In the genomic region with DNA sequence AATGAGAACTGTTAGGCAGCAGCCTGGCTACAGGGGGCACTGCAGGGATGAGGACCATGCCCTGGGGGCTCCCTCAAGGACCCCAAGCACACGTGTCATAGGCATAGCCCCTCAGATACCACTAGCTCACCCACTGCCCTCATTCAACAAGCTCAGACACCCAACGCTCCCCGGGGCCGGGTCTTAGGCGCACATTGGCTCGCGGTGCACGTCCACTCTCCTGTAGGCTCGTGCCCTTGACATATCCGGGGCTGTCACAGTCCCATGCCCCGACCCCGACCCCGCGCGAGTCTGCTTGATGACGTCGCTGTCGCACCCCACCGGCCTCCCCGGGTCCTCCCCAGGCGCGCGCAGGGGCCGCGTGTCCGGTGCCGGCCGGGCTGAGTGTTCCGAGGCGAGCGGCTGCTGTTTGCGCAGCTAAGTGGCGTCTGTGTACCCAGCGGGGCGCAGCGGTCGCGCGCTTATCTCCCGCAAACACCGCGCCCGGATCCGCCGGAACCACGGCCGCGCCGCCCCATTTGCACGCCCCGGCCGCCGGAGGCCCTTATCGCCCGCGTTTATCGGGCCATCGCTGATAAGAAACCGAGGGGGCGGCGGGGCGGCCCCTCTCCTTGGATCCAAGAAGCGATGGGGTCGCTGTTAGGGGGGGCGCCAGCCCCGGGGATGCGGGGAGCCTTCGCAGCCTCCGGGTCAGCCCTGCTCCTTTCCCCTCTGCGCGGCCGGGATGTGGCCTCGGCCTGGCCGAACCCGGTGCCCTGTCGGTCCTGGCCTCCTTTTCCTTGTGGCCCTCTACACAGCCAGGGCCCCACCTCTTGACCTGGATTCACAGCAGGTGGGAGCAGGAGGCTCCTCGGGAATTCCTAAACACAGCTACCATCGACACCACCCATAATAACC, we compare ENCODE assay signal across 1 cellular context.
A peak's percentile ranks its signal among the peaks of the same experiment; 100 is the strongest.
TF ChIP-seq lines count a peak whose summit lies in the region.

No MANE protein-coding gene starts in this region.

TF ChIP-seq in HepG2, 621 proteins besides CTCF, POLR2A, EP300 and RAD21 (continued from another document and continues in another):
- TF ChIP-seq SIX1 (CRISPR knock-in tag; IDR thresholded peaks at IDR 0.05; ENCODE audit: borderline replicate concordance) (no peak), FOXA3 (CRISPR knock-in tag; IDR thresholded peaks at IDR 0.05) (peak; percentile 91), MTF2 (CRISPR knock-in tag; IDR thresholded peaks at IDR 0.05; ENCODE audit: borderline replicate concordance) (peak; percentile 92; the same call in 1 of the 2 replicates), GTF3A (CRISPR knock-in tag; conservative IDR thresholded peaks at IDR 0.05) (peak; percentile 88; the same call in 1 of the 2 replicates), ZNF891 (CRISPR knock-in tag; IDR thresholded peaks at IDR 0.05) (peak; percentile 86), MEIS1 (CRISPR knock-in tag; IDR thresholded peaks at IDR 0.05; ENCODE audit: borderline replicate concordance) (peak; percentile 97), CC2D1A (CRISPR knock-in tag; IDR thresholded peaks at IDR 0.05) (peak; percentile 79; the same call in 1 of the 2 replicates), PITX1 (CRISPR knock-in tag; IDR thresholded peaks at IDR 0.05) (peak; percentile 94), SP4 (CRISPR knock-in tag; IDR thresholded peaks at IDR 0.05) (peak; percentile 74), MXI1 (IDR thresholded peaks at IDR 0.05; ENCODE audit: borderline replicate concordance, low read depth, low read length) (0 out of 3 replicates have a peak, but pooled peaks have one; percentile 40), BORCS8-MEF2B (CRISPR knock-in tag; IDR thresholded peaks at IDR 0.05) (peak; percentile 89; the same call in 1 of the 2 replicates), XRCC5 (optimal IDR thresholded peaks at IDR 0.05; ENCODE audit: low read length) (peak; percentile 79), ZNF30 (CRISPR knock-in tag; IDR thresholded peaks at IDR 0.05) (0 out of 2 replicates have a peak, but pooled peaks have one; percentile 34), ZNF550 (CRISPR knock-in tag; IDR thresholded peaks at IDR 0.05; ENCODE audit: borderline replicate concordance) (0 out of 2 replicates have a peak, but pooled peaks have one; percentile 0), ISL2 (CRISPR knock-in tag; IDR thresholded peaks at IDR 0.05) (peak; percentile 99), NFE2L2 (IDR thresholded peaks at IDR 0.05; ENCODE audit: low read length) (no peak), ZNF296 (CRISPR knock-in tag; conservative IDR thresholded peaks at IDR 0.05) (peak; percentile 7; the same call in 1 of the 2 replicates), ATF2 (CRISPR knock-in tag; IDR thresholded peaks at IDR 0.05) (peak; percentile 88), ZNF430 (CRISPR knock-in tag; IDR thresholded peaks at IDR 0.05) (peak; percentile 96)
- TF ChIP-seq, protein P1, sequence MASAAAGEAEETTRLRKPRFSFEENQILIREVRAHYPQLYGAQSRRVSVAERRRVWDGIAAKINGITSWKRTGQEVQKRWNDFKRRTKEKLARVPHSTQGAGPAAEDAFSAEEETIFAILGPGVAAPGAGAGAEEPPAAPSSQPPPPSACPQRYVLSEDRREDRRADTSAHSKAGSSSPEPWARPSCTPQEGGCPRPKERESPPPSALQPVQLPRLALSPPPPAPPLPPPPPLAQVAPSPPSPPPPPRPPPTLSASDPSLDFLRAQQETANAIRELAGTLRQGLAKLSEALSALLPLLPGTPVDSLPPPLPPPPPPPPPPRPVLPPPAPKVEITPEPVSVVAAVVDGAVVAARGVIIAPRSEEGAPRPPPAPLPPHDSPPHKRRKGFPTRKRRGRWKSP (CRISPR knock-in tag; IDR thresholded peaks at IDR 0.05): peak; percentile 99
- TF ChIP-seq, protein P2, sequence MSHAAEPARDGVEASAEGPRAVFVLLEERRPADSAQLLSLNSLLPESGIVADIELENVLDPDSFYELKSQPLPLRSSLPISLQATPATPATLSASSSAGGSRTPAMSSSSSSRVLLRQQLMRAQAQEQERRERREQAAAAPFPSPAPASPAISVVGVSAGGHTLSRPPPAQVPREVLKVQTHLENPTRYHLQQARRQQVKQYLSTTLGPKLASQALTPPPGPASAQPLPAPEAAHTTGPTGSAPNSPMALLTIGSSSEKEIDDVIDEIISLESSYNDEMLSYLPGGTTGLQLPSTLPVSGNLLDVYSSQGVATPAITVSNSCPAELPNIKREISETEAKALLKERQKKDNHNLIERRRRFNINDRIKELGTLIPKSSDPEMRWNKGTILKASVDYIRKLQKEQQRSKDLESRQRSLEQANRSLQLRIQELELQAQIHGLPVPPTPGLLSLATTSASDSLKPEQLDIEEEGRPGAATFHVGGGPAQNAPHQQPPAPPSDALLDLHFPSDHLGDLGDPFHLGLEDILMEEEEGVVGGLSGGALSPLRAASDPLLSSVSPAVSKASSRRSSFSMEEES (CRISPR knock-in tag; IDR thresholded peaks at IDR 0.05): peak; percentile 80
- TF ChIP-seq, protein P3, sequence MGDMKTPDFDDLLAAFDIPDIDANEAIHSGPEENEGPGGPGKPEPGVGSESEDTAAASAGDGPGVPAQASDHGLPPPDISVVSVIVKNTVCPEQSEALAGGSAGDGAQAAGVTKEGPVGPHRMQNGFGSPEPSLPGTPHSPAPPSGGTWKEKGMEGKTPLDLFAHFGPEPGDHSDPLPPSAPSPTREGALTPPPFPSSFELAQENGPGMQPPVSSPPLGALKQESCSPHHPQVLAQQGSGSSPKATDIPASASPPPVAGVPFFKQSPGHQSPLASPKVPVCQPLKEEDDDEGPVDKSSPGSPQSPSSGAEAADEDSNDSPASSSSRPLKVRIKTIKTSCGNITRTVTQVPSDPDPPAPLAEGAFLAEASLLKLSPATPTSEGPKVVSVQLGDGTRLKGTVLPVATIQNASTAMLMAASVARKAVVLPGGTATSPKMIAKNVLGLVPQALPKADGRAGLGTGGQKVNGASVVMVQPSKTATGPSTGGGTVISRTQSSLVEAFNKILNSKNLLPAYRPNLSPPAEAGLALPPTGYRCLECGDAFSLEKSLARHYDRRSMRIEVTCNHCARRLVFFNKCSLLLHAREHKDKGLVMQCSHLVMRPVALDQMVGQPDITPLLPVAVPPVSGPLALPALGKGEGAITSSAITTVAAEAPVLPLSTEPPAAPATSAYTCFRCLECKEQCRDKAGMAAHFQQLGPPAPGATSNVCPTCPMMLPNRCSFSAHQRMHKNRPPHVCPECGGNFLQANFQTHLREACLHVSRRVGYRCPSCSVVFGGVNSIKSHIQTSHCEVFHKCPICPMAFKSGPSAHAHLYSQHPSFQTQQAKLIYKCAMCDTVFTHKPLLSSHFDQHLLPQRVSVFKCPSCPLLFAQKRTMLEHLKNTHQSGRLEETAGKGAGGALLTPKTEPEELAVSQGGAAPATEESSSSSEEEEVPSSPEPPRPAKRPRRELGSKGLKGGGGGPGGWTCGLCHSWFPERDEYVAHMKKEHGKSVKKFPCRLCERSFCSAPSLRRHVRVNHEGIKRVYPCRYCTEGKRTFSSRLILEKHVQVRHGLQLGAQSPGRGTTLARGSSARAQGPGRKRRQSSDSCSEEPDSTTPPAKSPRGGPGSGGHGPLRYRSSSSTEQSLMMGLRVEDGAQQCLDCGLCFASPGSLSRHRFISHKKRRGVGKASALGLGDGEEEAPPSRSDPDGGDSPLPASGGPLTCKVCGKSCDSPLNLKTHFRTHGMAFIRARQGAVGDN (CRISPR knock-in tag; IDR thresholded peaks at IDR 0.05): peak; percentile 98
- TF ChIP-seq, protein P4, sequence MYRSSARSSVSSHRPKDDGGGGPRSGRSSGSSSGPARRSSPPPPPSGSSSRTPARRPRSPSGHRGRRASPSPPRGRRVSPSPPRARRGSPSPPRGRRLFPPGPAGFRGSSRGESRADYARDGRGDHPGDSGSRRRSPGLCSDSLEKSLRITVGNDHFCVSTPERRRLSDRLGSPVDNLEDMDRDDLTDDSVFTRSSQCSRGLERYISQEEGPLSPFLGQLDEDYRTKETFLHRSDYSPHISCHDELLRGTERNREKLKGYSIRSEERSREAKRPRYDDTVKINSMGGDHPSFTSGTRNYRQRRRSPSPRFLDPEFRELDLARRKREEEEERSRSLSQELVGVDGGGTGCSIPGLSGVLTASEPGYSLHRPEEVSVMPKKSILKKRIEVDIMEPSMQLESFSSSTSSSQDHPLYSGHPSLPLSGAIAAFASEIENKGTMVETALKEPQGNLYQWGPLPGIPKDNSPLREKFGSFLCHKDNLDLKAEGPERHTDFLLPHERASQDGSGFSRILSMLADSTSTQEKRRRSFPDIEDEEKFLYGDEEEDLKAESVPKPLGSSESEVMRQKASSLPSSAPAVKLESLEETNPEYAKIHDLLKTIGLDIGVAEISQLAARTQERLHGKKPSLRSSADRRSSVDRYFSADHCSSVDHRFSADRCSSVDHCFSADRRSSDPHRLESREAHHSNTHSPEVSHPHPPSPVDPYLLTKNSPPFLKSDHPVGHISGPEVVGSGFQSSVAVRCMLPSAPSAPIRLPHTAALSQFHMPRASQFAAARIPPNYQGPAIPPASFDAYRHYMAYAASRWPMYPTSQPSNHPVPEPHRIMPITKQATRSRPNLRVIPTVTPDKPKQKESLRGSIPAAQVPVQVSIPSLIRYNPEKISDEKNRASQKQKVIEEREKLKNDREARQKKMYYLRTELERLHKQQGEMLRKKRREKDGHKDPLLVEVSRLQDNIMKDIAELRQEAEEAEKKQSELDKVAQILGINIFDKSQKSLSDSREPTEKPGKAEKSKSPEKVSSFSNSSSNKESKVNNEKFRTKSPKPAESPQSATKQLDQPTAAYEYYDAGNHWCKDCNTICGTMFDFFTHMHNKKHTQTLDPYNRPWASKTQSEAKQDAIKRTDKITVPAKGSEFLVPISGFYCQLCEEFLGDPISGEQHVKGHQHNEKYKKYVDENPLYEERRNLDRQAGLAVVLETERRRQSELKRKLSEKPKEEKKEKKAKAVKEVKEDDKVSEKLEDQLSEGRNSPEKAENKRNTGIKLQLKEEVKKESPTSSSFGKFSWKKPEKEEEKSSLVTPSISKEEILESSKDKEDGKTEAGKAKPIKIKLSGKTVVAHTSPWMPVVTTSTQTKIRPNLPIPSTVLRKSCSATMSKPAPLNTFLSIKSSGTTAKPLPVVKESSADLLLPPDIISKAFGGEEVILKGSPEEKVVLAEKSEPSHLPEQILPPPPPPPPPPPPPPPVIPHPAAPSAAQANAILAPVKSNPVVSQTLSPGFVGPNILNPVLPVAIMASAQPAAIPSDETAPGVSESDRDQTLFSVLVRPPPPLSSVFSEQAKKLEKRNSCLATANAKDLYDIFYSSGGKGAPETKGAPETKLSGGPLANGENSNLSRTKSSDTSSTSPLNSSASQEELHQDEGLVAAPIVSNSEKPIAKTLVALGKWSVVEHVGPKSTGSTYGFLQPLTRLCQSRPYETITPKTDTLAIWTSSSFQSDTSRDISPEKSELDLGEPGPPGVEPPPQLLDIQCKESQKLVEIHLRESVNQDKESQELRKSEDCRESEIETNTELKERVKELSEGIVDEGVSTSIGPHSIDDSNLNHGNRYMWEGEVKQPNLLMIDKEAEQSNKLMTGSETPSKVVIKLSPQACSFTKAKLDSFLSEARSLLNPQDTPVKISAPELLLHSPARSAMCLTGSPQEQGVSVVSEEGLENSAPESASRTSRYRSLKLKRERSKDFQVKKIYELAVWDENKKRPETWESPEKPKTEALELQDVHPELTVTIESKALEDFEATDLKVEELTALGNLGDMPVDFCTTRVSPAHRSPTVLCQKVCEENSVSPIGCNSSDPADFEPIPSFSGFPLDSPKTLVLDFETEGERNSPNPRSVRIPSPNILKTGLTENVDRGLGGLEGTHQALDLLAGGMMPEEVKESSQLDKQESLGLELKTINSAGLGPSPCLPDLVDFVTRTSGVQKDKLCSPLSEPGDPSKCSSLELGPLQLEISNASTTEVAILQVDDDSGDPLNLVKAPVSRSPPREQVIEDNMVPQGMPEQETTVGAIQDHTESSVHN (CRISPR knock-in tag; IDR thresholded peaks at IDR 0.05): no peak
